Comparison of ENCODE assay signal across 1 cellular context in genomic region chr12:55698965-55699364, GRCh38.
TF ChIP-seq lines count a peak whose summit lies in the region.

No MANE protein-coding gene starts in this region.

TF ChIP-seq in HepG2, 621 proteins besides CTCF, POLR2A, EP300 and RAD21:
- no peak for TF ChIP-seq FLYWCH1 (CRISPR knock-in tag; IDR thresholded peaks at IDR 0.05)
- TF ChIP-seq ZBTB34 (CRISPR knock-in tag; IDR thresholded peaks at IDR 0.05): no peak
